ENCODE assay signal across 14 cellular contexts in the genomic region with DNA sequence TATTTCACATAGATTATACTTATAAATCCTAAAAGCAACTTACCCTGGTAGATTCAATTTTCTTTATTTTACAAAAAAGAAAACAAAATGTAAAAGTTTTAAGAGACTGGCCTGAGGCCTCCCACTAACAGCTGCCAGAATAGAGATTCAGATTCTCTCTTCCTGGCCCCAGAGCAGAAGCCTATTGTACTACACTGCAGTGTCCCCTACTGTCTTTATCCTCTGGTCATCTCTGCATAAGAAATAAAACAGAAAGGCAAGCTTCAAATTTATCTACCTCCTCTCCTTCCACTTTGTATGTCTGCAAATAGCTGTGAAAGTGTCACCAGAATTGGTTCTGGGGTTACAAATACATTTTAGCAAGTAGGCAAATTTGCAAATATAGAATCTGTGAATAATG.
A peak's percentile ranks its signal among the peaks of the same experiment; 100 is the strongest.
DNase-seq lines count a peak whose midpoint lies in the region; TF ChIP-seq lines count a peak whose summit lies in the region.
"Had no signal": no experiment of that assay in that cellular context is flagged by ENCODE, and none has a peak within 500 bp of the region (broad histone marks: within the 10 kb centered on the region; RNA-seq: fewer than 3 reads in every experiment).

No MANE protein-coding gene starts in this region.

- H3K9me3 ChIP-seq in BE2C (no peaks in the 10 kb centered on the region), A673 (ENCODE audit: low read depth, low read length, poor library complexity, severe bottlenecking) (no peaks in the 10 kb centered on the region)

- H3K4me3 ChIP-seq in BE2C (ENCODE audit: low read depth, low read length), result no peak overlapping the region
- no peak overlapping the region for H3K4me3 ChIP-seq in astrocyte of the spinal cord (ENCODE audit: low read depth, low read length)
- H3K4me3 ChIP-seq in A673 (ENCODE audit: low read depth, low read length, poor library complexity, severe bottlenecking), result no peak overlapping the region

- no peak for TF ChIP-seq EP300 in Ishikawa (IDR thresholded peaks at IDR 0.05; ENCODE audit: borderline replicate concordance)

- H3K9me3 Mint-ChIP-seq in type B pancreatic cell, result no peaks in the 10 kb centered on the region

- H3K4me1 ChIP-seq in BE2C (no peaks in the 10 kb centered on the region; the same call in 1 of the 2 replicates), A673 (ENCODE audit: insufficient read depth, low read length, poor library complexity, severe bottlenecking) (no peaks in the 10 kb centered on the region)

- no TSS peak for BruUV-seq in A673 (replicated peaks; lab: Mats Ljungman, UMichigan)

- H3K4me1 Mint-ChIP-seq in type B pancreatic cell (ENCODE audit: unreplicated experiment), result peaks cover 4% of the 10 kb centered on the region
- H3K4me1 Mint-ChIP-seq: B cell had no signal

- TF ChIP-seq RAD21 in Ishikawa (IDR thresholded peaks at IDR 0.05; ENCODE audit: low read depth), result peak; percentile 29; the same call in 1 of the 2 replicates

- DNase-seq in BE2C (peak; percentile 14), astrocyte of the spinal cord (ENCODE audit: low read depth, low spot score) (peak; percentile 39), iPS-NIHi11 (ENCODE audit: low spot score) (peak; percentile 11), A673 (ENCODE audit: low spot score) (no peak), SKM-1 treated with dmso at 0.1 percent for 144 hours (lab: John Stamatoyannopoulos, UW; ENCODE audit: unreplicated experiment) (no peak), type B pancreatic cell (ENCODE audit: extremely low spot score, unreplicated experiment) (no peak), NCI-H1105 treated with DMSO at 0.1 percent for 48 hours (lab: John Stamatoyannopoulos, UW) (no peak)
- DNase-seq: caudate nucleus; EL; Right ventricle myocardium superior; stimulated activated naive CD8-positive, alpha-beta T cell treated with anti-CD3 and anti-CD28 coated beads, Interleukin-15, Interleukin-2, amounts not matched to agents 100 U/mL and 50 U/mL, for 24 hours had no signal

- H3K27me3 Mint-ChIP-seq in type B pancreatic cell, result no peaks in the 10 kb centered on the region
- H3K27me3 Mint-ChIP-seq: B cell had no signal

- peak; percentile 63 for TF ChIP-seq CTCF in BE2C (IDR thresholded peaks at IDR 0.05; ENCODE audit: low read depth, low read length)
- peak; percentile 44 for TF ChIP-seq CTCF in astrocyte of the spinal cord (IDR thresholded peaks at IDR 0.05; ENCODE audit: low read depth, low read length)
- no peak for TF ChIP-seq CTCF in A673 (conservative IDR thresholded peaks at IDR 0.05; ENCODE audit: low read depth, low read length)
- TF ChIP-seq CTCF in type B pancreatic cell (conservative IDR thresholded peaks at IDR 0.05), result no peak

- no peak overlapping the region for H3K27ac ChIP-seq in A673 (ENCODE audit: low read depth, low read length, poor library complexity, severe bottlenecking)
- H3K27ac ChIP-seq: epithelial cell of prostate had no signal

- POLR2A ChIA-PET in A673 (lab: Charles Lee; ENCODE audit: low non-redundant PET), result no interaction called here

- intact Hi-C loops in A673 (cut with micrococcal nuclease; ENCODE audit: unreplicated experiment), result no loop called here

- CTCF ChIA-PET in A673 (lab: Charles Lee), result no interaction called here

- no peaks in the 10 kb centered on the region for H3K27me3 ChIP-seq in BE2C
- H3K27me3 ChIP-seq in A673 (replicated peaks; ENCODE audit: insufficient read depth, low read depth, low read length, poor library complexity), result no peaks in the 10 kb centered on the region

- in situ Hi-C loops in astrocyte of the spinal cord (cut with HindIII; ENCODE audit: low sequenced_read_pairs), result no loop called here

- H3K36me3 ChIP-seq in BE2C, result no peaks in the 10 kb centered on the region
- no peaks in the 10 kb centered on the region for H3K36me3 ChIP-seq in A673 (ENCODE audit: insufficient read depth, low read length, poor library complexity, severe bottlenecking)

- H3K36me3 Mint-ChIP-seq in type B pancreatic cell, result no peaks in the 10 kb centered on the region

- H3K4me3 Mint-ChIP-seq in type B pancreatic cell, result no peak overlapping the region
- H3K4me3 Mint-ChIP-seq: B cell had no signal

- H3K27ac Mint-ChIP-seq in type B pancreatic cell, result no peak overlapping the region
- H3K27ac Mint-ChIP-seq: B cell had no signal

TF ChIP-seq in Ishikawa, 13 proteins besides CTCF, POLR2A, EP300 and RAD21:
- no peak for TF ChIP-seq FOXM1 (IDR thresholded peaks at IDR 0.05; ENCODE audit: borderline replicate concordance, low read depth)
- TF ChIP-seq ZBTB7A (IDR thresholded peaks at IDR 0.05; ENCODE audit: low read depth), result no peak
- no peak for TF ChIP-seq CREB1 (IDR thresholded peaks at IDR 0.05; ENCODE audit: low read depth)
- TF ChIP-seq, protein P1, sequence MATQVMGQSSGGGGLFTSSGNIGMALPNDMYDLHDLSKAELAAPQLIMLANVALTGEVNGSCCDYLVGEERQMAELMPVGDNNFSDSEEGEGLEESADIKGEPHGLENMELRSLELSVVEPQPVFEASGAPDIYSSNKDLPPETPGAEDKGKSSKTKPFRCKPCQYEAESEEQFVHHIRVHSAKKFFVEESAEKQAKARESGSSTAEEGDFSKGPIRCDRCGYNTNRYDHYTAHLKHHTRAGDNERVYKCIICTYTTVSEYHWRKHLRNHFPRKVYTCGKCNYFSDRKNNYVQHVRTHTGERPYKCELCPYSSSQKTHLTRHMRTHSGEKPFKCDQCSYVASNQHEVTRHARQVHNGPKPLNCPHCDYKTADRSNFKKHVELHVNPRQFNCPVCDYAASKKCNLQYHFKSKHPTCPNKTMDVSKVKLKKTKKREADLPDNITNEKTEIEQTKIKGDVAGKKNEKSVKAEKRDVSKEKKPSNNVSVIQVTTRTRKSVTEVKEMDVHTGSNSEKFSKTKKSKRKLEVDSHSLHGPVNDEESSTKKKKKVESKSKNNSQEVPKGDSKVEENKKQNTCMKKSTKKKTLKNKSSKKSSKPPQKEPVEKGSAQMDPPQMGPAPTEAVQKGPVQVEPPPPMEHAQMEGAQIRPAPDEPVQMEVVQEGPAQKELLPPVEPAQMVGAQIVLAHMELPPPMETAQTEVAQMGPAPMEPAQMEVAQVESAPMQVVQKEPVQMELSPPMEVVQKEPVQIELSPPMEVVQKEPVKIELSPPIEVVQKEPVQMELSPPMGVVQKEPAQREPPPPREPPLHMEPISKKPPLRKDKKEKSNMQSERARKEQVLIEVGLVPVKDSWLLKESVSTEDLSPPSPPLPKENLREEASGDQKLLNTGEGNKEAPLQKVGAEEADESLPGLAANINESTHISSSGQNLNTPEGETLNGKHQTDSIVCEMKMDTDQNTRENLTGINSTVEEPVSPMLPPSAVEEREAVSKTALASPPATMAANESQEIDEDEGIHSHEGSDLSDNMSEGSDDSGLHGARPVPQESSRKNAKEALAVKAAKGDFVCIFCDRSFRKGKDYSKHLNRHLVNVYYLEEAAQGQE (IDR thresholded peaks at IDR 0.05; ENCODE audit: low read depth), result no peak
- no peak for TF ChIP-seq CEBPB (IDR thresholded peaks at IDR 0.05)
- TF ChIP-seq, protein P2, sequence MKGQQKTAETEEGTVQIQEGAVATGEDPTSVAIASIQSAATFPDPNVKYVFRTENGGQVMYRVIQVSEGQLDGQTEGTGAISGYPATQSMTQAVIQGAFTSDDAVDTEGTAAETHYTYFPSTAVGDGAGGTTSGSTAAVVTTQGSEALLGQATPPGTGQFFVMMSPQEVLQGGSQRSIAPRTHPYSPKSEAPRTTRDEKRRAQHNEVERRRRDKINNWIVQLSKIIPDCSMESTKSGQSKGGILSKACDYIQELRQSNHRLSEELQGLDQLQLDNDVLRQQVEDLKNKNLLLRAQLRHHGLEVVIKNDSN (IDR thresholded peaks at IDR 0.05), result no peak
- no peak for TF ChIP-seq YY1 (IDR thresholded peaks at IDR 0.05; ENCODE audit: low read depth)
- no peak for TF ChIP-seq TCF12 (IDR thresholded peaks at IDR 0.05; ENCODE audit: low read depth)
- TF ChIP-seq TEAD4 (IDR thresholded peaks at IDR 0.05), result no peak
- no peak for TF ChIP-seq TAF1 (IDR thresholded peaks at IDR 0.05; ENCODE audit: low read depth)
- TF ChIP-seq EGR1 (IDR thresholded peaks at IDR 0.05), result no peak
- TF ChIP-seq, protein P3, sequence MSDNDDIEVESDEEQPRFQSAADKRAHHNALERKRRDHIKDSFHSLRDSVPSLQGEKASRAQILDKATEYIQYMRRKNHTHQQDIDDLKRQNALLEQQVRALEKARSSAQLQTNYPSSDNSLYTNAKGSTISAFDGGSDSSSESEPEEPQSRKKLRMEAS (IDR thresholded peaks at IDR 0.05), result no peak
- TF ChIP-seq NFIC (IDR thresholded peaks at IDR 0.05), result no peak

Comparison
In these comparisons a context has a peak if more than half of its experiments do, and no peak if none do; other contexts are left out.
1. DNase-seq: peak in BE2C (single experiment), astrocyte of the spinal cord (single experiment) and iPS-NIHi11 (single experiment); none in A673 (single experiment), SKM-1 treated with dmso at 0.1 percent for 144 hours (single experiment), type B pancreatic cell (single experiment) and NCI-H1105 treated with DMSO at 0.1 percent for 48 hours (single experiment).
2. CTCF ChIP-seq: peak in BE2C (single experiment) and astrocyte of the spinal cord (single experiment); none in A673 (single experiment) and type B pancreatic cell (single experiment).